Comparison of ENCODE assay signal across 8 cellular contexts in genomic region chr10:103069453-103070331, GRCh38.
DNase-seq lines count a peak whose midpoint lies in the region; ATAC-seq and TF ChIP-seq lines count a peak whose summit lies in the region.

No MANE protein-coding gene starts in this region.

- peak; percentile 76 for TF ChIP-seq CTCF in RWPE1 (conservative IDR thresholded peaks at IDR 0.05; ENCODE audit: low read depth)

- CTCF ChIA-PET in RWPE1 (lab: Yijun Ruan, JAX), result interaction anchor here (0.7 to 12.4 kb wide), 3 partner anchors 152 to 220 kb away, joined by 3 to 86 read pairs (median 3); partner anchors contain the start of gene CNNM2

- DNase-seq in AG08395 (ENCODE audit: low spot score) (peak; percentile 54), RWPE1 (ENCODE audit: low spot score) (peak; percentile 68), Right ventricle myocardium superior (peak; percentile 68), retina (peak; percentile 61)
- peak; percentile 14 to 54 (median 36) for DNase-seq in activated naive CD4-positive, alpha-beta T cell (lab: John Stamatoyannopoulos, UW)

- intact Hi-C loops in Right ventricle myocardium superior (cut with DNase I), result loop anchor here (5.0 kb wide), 3 partner anchors 152 to 342 kb away; partner anchors contain the start of gene CNNM2

- no peak overlapping the region for H3K27ac ChIP-seq in RWPE1

- ATAC-seq in GM18505 (IDR thresholded peaks at IDR 0.05; ENCODE audit: unreplicated experiment) (peak; percentile 54), HG03520 (IDR thresholded peaks at IDR 0.05; ENCODE audit: unreplicated experiment) (peak; percentile 49), Right ventricle myocardium superior (ENCODE audit: poor library complexity) (peak; percentile 84), HG02571 (IDR thresholded peaks at IDR 0.05; ENCODE audit: unreplicated experiment) (no peak)

- no peak for TF ChIP-seq POLR2A in GM18505 (IDR thresholded peaks at IDR 0.05; ENCODE audit: borderline replicate concordance, extremely low read depth, insufficient read depth, insufficient read length)

- POLR2A ChIA-PET in RWPE1 (lab: Yijun Ruan, JAX; ENCODE audit: low non-redundant PET), result no interaction called here
